Comparison of ENCODE assay signal across 8 cellular contexts in the genomic region with DNA sequence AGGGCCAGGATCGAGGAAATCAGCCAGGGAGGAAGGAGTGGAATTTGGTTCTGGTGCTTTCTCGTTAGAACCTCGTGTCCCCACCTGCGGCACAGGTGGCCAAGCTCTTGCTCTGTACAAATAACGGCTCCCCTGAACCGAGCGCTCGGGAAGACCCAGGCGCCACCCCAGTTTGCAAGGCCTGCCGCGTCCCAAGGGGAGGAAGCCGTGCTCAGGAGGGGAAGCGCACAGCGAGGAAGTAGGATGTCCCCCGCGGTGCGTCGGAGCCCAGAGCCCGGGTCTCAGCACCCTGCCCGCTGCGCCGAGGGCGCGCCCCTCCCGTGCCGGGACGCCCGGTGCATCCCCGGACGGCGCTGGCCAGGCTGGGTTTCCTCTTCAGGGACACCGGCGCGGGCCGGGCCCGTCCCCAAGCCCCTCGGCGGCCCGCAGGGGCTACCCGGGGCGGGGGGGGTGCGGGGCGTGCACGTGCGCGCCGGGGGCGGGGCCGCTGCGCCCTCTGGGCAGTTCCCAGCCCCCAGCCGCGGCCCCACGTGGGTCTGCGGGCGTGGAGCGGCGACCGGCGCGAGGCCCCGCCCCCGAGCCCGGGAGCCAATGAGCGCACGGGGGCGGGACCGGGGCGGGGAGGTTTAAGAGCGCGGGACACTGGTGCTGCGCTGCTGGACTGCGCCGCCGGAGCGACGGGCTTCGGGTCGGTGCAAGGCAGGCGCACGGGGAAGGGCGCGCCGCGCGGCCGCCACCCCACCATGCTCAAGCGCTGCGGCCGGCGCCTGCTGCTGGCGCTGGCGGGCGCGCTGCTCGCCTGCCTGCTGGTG. TPM values are rescaled to one million over a fixed set of nuclear protein-coding genes. Genes with fewer than 3 reads are reported as not detected.
DNase-seq lines count a peak whose midpoint lies in the region; ATAC-seq and TF ChIP-seq lines count a peak whose summit lies in the region.

A gene with protein sequence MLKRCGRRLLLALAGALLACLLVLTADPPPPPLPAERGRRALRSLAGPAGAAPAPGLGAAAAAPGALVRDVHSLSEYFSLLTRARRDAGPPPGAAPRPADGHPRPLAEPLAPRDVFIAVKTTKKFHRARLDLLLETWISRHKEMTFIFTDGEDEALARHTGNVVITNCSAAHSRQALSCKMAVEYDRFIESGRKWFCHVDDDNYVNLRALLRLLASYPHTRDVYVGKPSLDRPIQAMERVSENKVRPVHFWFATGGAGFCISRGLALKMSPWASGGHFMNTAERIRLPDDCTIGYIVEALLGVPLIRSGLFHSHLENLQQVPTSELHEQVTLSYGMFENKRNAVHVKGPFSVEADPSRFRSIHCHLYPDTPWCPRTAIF (plus strand): TSS at position 656 of the 812 bp plus-strand sequence. CDS start 88 bp downstream, at position 744.

- no peaks in the 10 kb centered on the region for H3K9me3 Mint-ChIP-seq in T-helper 1 cell treated with Interleukin-12 subunit alpha and Interleukin-12 subunit beta and Interleukin-4 antibody, amounts not matched to agents 30 μg/mL and 1 μg/mL, for 36 hours

- peaks cover 0 to 19% of the 10 kb centered on the region in 2 donors for H3K4me1 ChIP-seq in uterus

- H3K27ac ChIP-seq in uterus = peak within 1 kb of the TSS; percentile 56 to 67

- peak within 1 kb of the TSS; percentile 93 for H3K4me3 Mint-ChIP-seq in T-helper 1 cell treated with Interleukin-12 subunit alpha and Interleukin-12 subunit beta and Interleukin-4 antibody, amounts not matched to agents 30 μg/mL and 1 μg/mL, for 36 hours

- peaks cover 25% of the 10 kb centered on the region for H3K4me1 Mint-ChIP-seq in T-helper 1 cell treated with Interleukin-12 subunit alpha and Interleukin-12 subunit beta and Interleukin-4 antibody, amounts not matched to agents 30 μg/mL and 1 μg/mL, for 36 hours (ENCODE audit: low read depth)

- no peaks in the 10 kb centered on the region for H3K36me3 ChIP-seq in uterus

- TF ChIP-seq POLR2A in uterus (IDR thresholded peaks at IDR 0.05) = peak; percentile 97 to 98

- H3K36me3 Mint-ChIP-seq in T-helper 1 cell treated with Interleukin-12 subunit alpha and Interleukin-12 subunit beta and Interleukin-4 antibody, amounts not matched to agents 30 μg/mL and 1 μg/mL, for 36 hours (ENCODE audit: low read depth) = peaks cover 20% of the 10 kb centered on the region

- peaks cover 0 to 10% of the 10 kb centered on the region in 2 donors for H3K27me3 ChIP-seq in uterus

- ATAC-seq in HG02678 (IDR thresholded peaks at IDR 0.05; ENCODE audit: unreplicated experiment) (peak; percentile 91), left ventricle myocardium superior (peak; percentile 90)

- TF ChIP-seq CTCF in GM13977 (IDR thresholded peaks at IDR 0.05; ENCODE audit: extremely low read depth, insufficient read depth, missing control alignments) = no peak
- TF ChIP-seq CTCF in uterus (IDR thresholded peaks at IDR 0.05) = peak in 1 of 4 experiments; percentile 44

- in situ Hi-C loops in GM13977 (cut with MboI; ENCODE audit: low pct_unique_long_range_greater_than_20kb, low sequenced_read_pairs, unreplicated experiment) = no loop called here

- H3K4me3 ChIP-seq in uterus = peak within 1 kb of the TSS; percentile 32 to 51

- intact Hi-C loops in left ventricle myocardium superior (cut with micrococcal nuclease) = no loop called here
- intact Hi-C loops in uterus (cut with DNase I; ENCODE audit: low total_unique reads) = no loop called here

- peaks cover 6% of the 10 kb centered on the region for H3K27me3 Mint-ChIP-seq in T-helper 1 cell treated with Interleukin-12 subunit alpha and Interleukin-12 subunit beta and Interleukin-4 antibody, amounts not matched to agents 30 μg/mL and 1 μg/mL, for 36 hours (ENCODE audit: low read depth)

- H3K9me3 ChIP-seq in uterus = no peaks in the 10 kb centered on the region

- DNase-seq in GM13977 (ENCODE audit: low spot score) = peak; percentile 100
- DNase-seq in NCI-H1417 (lab: John Stamatoyannopoulos, UW) = peak; percentile 94 to 97 (median 96)
- peak; percentile 74 for DNase-seq in amniotic epithelial cell (ENCODE audit: low read depth)
- peak; percentile 95 for DNase-seq in left ventricle myocardium superior
- DNase-seq in pulmonary artery endothelial cell (ENCODE audit: low read depth, low spot score) = peak; percentile 53
- DNase-seq in uterus = peak; percentile 76 to 85

- peak within 1 kb of the TSS; percentile 78 for H3K27ac Mint-ChIP-seq in T-helper 1 cell treated with Interleukin-12 subunit alpha and Interleukin-12 subunit beta and Interleukin-4 antibody, amounts not matched to agents 30 μg/mL and 1 μg/mL, for 36 hours

RNA-seq across cellular contexts. Expression of the gene that starts here (rescaled TPM):
- 6.4 TPM for total RNA-seq in left ventricle myocardium superior
- total RNA-seq in pulmonary artery endothelial cell = 5.8 and 8.6 TPM in 2 replicates
- 10 to 100 TPM in 2 of 4 donors, 1 to 10 TPM in 1, not detected in 1; 2.3 to 30.5 (median 26.5) TPM for total RNA-seq in uterus

Comparison
In these comparisons a context has a peak if more than half of its experiments do, and no peak if none do; other contexts are left out.
1. Peak in every context shown above with its lines: DNase-seq, ATAC-seq, H3K4me3 ChIP-seq and H3K27ac ChIP-seq.